In the genomic region with DNA sequence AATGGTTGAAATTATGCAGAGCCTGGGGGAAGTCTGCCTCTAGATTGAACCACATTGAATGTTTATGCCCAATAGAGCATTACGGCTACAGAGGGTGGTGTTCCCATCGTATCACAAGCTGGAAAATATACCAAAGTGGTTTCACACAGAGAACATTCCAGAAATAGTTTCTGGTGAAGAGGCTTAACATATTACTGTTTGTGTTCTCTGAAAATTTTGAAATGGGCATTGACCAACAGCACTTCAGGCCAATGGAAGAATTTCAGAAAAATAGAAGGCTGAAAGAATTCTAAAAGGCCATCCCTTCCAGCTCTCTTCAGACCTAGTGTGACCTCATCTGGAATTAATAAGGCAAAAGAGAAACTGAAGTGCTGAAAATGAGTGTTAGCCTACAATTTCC, we compare ENCODE assay signal across 1 cellular context.
TF ChIP-seq lines count a peak whose summit lies in the region.

No MANE protein-coding gene starts in this region.

TF ChIP-seq in IMR-90, 13 proteins besides CTCF, POLR2A, EP300 and RAD21:
- TF ChIP-seq SMC3 (IDR thresholded peaks at IDR 0.05; ENCODE audit: low read depth, low read length) (no peak), CHD1 (IDR thresholded peaks at IDR 0.05; ENCODE audit: low read depth, low read length) (no peak), CEBPB (IDR thresholded peaks at IDR 0.05; ENCODE audit: low read depth, low read length) (no peak), MXI1 (IDR thresholded peaks at IDR 0.05; ENCODE audit: borderline replicate concordance, low read depth, low read length) (no peak), NFE2L2 (IDR thresholded peaks at IDR 0.05; ENCODE audit: low read depth, low read length) (no peak), RCOR1 (IDR thresholded peaks at IDR 0.05; ENCODE audit: insufficient replicate concordance, low read length) (no peak), MAZ (IDR thresholded peaks at IDR 0.05; ENCODE audit: borderline replicate concordance, low read depth, low read length) (no peak)
